In the genomic region with DNA sequence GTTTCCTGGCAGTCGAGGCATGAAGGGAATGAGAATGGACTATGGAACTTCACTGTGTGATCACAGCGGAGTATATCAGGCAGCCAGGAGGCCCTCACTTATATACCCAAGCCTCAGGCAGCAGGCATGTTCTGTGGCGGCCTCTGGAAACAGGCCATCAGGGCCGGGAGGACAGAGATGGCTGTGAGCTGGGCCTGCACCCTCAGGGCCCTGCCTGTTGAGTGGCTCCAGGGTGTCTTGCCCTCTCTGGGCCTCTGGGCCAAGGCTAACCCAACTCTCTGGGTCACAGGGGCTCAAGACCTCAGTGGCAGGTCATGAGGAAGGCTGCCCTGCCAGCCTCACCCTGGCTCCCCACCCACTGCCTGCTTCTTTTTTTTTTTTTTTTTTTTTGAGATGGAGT, we compare ENCODE assay signal across 1 cellular context.
TF ChIP-seq lines count a peak whose summit lies in the region.

No MANE protein-coding gene starts in this region.

TF ChIP-seq in HepG2, 621 proteins besides CTCF, POLR2A, EP300 and RAD21 (continued from another document and continues in another):
- TF ChIP-seq, protein P1, sequence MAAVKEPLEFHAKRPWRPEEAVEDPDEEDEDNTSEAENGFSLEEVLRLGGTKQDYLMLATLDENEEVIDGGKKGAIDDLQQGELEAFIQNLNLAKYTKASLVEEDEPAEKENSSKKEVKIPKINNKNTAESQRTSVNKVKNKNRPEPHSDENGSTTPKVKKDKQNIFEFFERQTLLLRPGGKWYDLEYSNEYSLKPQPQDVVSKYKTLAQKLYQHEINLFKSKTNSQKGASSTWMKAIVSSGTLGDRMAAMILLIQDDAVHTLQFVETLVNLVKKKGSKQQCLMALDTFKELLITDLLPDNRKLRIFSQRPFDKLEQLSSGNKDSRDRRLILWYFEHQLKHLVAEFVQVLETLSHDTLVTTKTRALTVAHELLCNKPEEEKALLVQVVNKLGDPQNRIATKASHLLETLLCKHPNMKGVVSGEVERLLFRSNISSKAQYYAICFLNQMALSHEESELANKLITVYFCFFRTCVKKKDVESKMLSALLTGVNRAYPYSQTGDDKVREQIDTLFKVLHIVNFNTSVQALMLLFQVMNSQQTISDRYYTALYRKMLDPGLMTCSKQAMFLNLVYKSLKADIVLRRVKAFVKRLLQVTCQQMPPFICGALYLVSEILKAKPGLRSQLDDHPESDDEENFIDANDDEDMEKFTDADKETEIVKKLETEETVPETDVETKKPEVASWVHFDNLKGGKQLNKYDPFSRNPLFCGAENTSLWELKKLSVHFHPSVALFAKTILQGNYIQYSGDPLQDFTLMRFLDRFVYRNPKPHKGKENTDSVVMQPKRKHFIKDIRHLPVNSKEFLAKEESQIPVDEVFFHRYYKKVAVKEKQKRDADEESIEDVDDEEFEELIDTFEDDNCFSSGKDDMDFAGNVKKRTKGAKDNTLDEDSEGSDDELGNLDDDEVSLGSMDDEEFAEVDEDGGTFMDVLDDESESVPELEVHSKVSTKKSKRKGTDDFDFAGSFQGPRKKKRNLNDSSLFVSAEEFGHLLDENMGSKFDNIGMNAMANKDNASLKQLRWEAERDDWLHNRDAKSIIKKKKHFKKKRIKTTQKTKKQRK (IDR thresholded peaks at IDR 0.05; ENCODE audit: low read length): no peak
- TF ChIP-seq ZBTB39 (CRISPR knock-in tag; IDR thresholded peaks at IDR 0.05) (no peak), DRAP1 (CRISPR knock-in tag; IDR thresholded peaks at IDR 0.05) (no peak), TBX3 (IDR thresholded peaks at IDR 0.05; ENCODE audit: borderline replicate concordance) (no peak), ZFY (CRISPR knock-in tag; IDR thresholded peaks at IDR 0.05) (peak; percentile 50), ZNF687 (CRISPR knock-in tag; IDR thresholded peaks at IDR 0.05) (peak; percentile 50), HNF1A (IDR thresholded peaks at IDR 0.05; ENCODE audit: low read depth) (no peak), HNF1A (CRISPR knock-in tag; IDR thresholded peaks at IDR 0.05; ENCODE audit: borderline replicate concordance) (no peak), NONO (IDR thresholded peaks at IDR 0.05) (no peak), NONO (CRISPR knock-in tag; conservative IDR thresholded peaks at IDR 0.05) (no peak), CAMTA2 (CRISPR knock-in tag; IDR thresholded peaks at IDR 0.05; ENCODE audit: borderline replicate concordance) (no peak), TEAD3 (CRISPR knock-in tag; optimal IDR thresholded peaks at IDR 0.05; ENCODE audit: borderline replicate concordance) (peak; percentile 39), ASH2L (IDR thresholded peaks at IDR 0.05; ENCODE audit: insufficient read length, low read depth, low read length) (no peak), ZFX (CRISPR knock-in tag; IDR thresholded peaks at IDR 0.05; ENCODE audit: low read depth) (peak; percentile 61), EEA1 (CRISPR knock-in tag; IDR thresholded peaks at IDR 0.05; ENCODE audit: borderline replicate concordance) (no peak), SIX4 (CRISPR knock-in tag; IDR thresholded peaks at IDR 0.05) (no peak), DNMT1 (CRISPR knock-in tag; IDR thresholded peaks at IDR 0.05) (no peak), MEIS2 (CRISPR knock-in tag; IDR thresholded peaks at IDR 0.05) (no peak), SMARCC2 (IDR thresholded peaks at IDR 0.05) (no peak), KDM3A (CRISPR knock-in tag; IDR thresholded peaks at IDR 0.05; ENCODE audit: low read depth) (no peak), LCORL (IDR thresholded peaks at IDR 0.05) (no peak), LCORL (CRISPR knock-in tag; IDR thresholded peaks at IDR 0.05) (0 out of 2 replicates have a peak, but pooled peaks have one; percentile 10), KDM2A (CRISPR knock-in tag; IDR thresholded peaks at IDR 0.05; ENCODE audit: borderline replicate concordance, low read depth) (peak; percentile 44; the same call in 1 of the 2 replicates), ZNF431 (CRISPR knock-in tag; IDR thresholded peaks at IDR 0.05; ENCODE audit: borderline replicate concordance, low read depth) (no peak), NFE2L1 (CRISPR knock-in tag; IDR thresholded peaks at IDR 0.05; ENCODE audit: borderline replicate concordance) (no peak), HNF4G (IDR thresholded peaks at IDR 0.05; ENCODE audit: borderline replicate concordance, low read depth, low read length) (0 out of 2 replicates have a peak, but pooled peaks have one; percentile 5), HNF4G (CRISPR knock-in tag; IDR thresholded peaks at IDR 0.05; ENCODE audit: borderline replicate concordance, low read depth) (no peak), HDAC1 (CRISPR knock-in tag; IDR thresholded peaks at IDR 0.05) (no peak), ZMYM3 (CRISPR knock-in tag; IDR thresholded peaks at IDR 0.05) (peak; percentile 65), ZNF430 (CRISPR knock-in tag; IDR thresholded peaks at IDR 0.05) (no peak), MED13 (CRISPR knock-in tag; IDR thresholded peaks at IDR 0.05) (no peak), SMAD3 (CRISPR knock-in tag; IDR thresholded peaks at IDR 0.05) (0 out of 2 replicates have a peak, but pooled peaks have one; percentile 25), ZKSCAN8 (CRISPR knock-in tag; IDR thresholded peaks at IDR 0.05; ENCODE audit: borderline replicate concordance) (no peak), PRDM10 (CRISPR knock-in tag; IDR thresholded peaks at IDR 0.05; ENCODE audit: low read depth) (no peak), AKAP8 (CRISPR knock-in tag; IDR thresholded peaks at IDR 0.05) (peak; percentile 76; the same call in 1 of the 2 replicates), HDAC6 (IDR thresholded peaks at IDR 0.05; ENCODE audit: low read depth, low read length) (no peak), HNF4A (CRISPR knock-in tag; IDR thresholded peaks at IDR 0.05) (peak; percentile 29; the same call in 1 of the 2 replicates), ZNF83 (CRISPR knock-in tag; IDR thresholded peaks at IDR 0.05; ENCODE audit: borderline replicate concordance) (no peak), ZNF446 (CRISPR knock-in tag; IDR thresholded peaks at IDR 0.05) (no peak)
- TF ChIP-seq, protein P2, sequence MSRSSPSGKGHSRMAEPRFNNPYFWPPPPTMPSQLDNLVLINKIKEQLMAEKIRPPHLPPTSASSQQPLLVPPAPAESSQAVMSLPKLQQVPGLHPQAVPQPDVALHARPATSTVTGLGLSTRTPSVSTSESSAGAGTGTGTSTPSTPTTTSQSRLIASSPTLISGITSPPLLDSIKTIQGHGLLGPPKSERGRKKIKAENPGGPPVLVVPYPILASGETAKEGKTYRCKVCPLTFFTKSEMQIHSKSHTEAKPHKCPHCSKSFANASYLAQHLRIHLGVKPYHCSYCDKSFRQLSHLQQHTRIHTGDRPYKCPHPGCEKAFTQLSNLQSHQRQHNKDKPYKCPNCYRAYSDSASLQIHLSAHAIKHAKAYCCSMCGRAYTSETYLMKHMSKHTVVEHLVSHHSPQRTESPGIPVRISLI (CRISPR knock-in tag; IDR thresholded peaks at IDR 0.05; ENCODE audit: borderline replicate concordance): peak; percentile 34; the same call in 1 of the 2 replicates
- TF ChIP-seq, protein P3, sequence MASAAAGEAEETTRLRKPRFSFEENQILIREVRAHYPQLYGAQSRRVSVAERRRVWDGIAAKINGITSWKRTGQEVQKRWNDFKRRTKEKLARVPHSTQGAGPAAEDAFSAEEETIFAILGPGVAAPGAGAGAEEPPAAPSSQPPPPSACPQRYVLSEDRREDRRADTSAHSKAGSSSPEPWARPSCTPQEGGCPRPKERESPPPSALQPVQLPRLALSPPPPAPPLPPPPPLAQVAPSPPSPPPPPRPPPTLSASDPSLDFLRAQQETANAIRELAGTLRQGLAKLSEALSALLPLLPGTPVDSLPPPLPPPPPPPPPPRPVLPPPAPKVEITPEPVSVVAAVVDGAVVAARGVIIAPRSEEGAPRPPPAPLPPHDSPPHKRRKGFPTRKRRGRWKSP (CRISPR knock-in tag; IDR thresholded peaks at IDR 0.05): no peak
